7 cellular contexts compared by ENCODE assay signal in the genomic region with DNA sequence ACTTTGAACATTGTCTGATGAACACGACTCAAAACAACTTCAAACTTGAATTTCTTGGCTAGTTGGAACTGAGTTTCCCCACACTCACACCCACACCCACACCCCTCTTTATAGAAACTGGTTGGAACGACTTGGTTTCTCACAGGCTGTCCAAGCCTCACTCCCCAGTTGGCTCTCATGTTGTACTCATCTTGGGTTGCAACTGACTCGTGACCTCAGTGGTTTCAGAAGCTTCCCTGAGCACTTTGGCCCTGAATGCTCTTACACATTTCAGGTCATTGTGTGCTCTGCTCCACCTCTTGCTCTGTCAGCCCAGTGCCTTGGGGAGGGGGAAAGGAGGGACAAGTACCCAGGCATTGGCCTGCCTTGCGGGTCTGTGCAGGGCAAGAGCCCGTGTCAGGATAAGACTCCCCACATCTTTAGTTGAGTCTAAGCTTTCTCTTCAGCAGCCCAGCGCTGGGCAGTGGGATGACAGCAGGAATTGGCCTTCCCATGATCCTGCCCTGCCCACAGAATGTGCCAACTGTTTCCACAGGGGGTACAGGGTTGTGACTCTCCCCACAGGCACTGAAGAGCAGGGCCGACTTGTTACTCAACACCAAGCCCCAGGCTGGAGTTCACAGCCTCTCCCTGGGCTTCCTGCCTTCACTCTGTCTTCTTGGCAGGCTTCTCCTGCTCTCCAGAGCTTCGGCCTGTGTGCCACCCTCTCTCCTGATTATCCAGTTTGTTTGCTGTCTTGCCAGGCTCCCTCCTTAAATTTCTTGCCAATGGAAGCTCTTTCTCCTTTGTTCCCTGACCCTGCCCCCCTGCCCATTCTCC.
DNase-seq lines count a peak whose midpoint lies in the region; ATAC-seq and TF ChIP-seq lines count a peak whose summit lies in the region.

No MANE protein-coding gene starts in this region.

- peak overlapping the region; percentile 35; the same call in 1 of the 2 replicates for H2BK120ac ChIP-seq in IMR-90 (ENCODE audit: low read depth, low read length)
- no peak overlapping the region for H2BK120ac ChIP-seq in neuronal stem cell (ENCODE audit: low read depth, low read length)

- H2BK12ac ChIP-seq in neuronal stem cell (ENCODE audit: low read length) = no peak overlapping the region

- H3K4ac ChIP-seq in IMR-90 (ENCODE audit: low read depth, low read length) = 0 out of 2 replicates have a peak overlapping the region, but pooled peaks have one; percentile 10
- no peak overlapping the region for H3K4ac ChIP-seq in neuronal stem cell (ENCODE audit: low read length)

- H2BK5ac ChIP-seq in IMR-90 (ENCODE audit: low read depth, low read length, poor library complexity, severe bottlenecking) (peak overlapping the region; percentile 55), neuronal stem cell (ENCODE audit: low read length) (no peak overlapping the region)

- no peak overlapping the region for H4K5ac ChIP-seq in IMR-90 (ENCODE audit: low read depth, low read length)

- H3K9me1 ChIP-seq in IMR-90 (ENCODE audit: insufficient read depth, low read length) = peaks cover 22% of the 10 kb centered on the region

- H3K4me1 ChIP-seq in IMR-90 (ENCODE audit: control insufficient read depth, insufficient read depth, low read length) (peaks cover 23% of the 10 kb centered on the region), neuronal stem cell (ENCODE audit: control insufficient read depth in 2 of 2, insufficient read depth in 1 of 2, low read depth in 1 of 2, low read length in 2 of 2) (peaks cover 17 to 24% of the 10 kb centered on the region in 2 donors)

- H3K27me3 ChIP-seq in IMR-90 (ENCODE audit: control insufficient read depth, insufficient read depth, low read length) (peaks cover 2% of the 10 kb centered on the region; the same call in 1 of the 2 replicates), neuronal stem cell (ENCODE audit: control insufficient read depth in 3 of 3, insufficient read depth in 3 of 3, low read depth in 1 of 3, low read length in 3 of 3) (no peaks in the 10 kb centered on the region)

- TF ChIP-seq POLR2A in IMR-90 (IDR thresholded peaks at IDR 0.05; ENCODE audit: low read depth, low read length) = no peak

- H3K9me3 Mint-ChIP-seq in chondrocyte (ENCODE audit: low read depth) = no peaks in the 10 kb centered on the region

- H3K36me3 ChIP-seq in IMR-90 (ENCODE audit: control insufficient read depth, insufficient read depth, low read length) = no peaks in the 10 kb centered on the region
- H3K36me3 ChIP-seq in neuronal stem cell (replicated peaks in 1 of 2; ENCODE audit: control insufficient read depth in 2 of 2, insufficient read depth in 2 of 2, low read length in 2 of 2) = no peaks in the 10 kb centered on the region

- H3K9ac ChIP-seq in IMR-90 (ENCODE audit: low read depth, low read length) (no peak overlapping the region), neuronal stem cell (ENCODE audit: low read depth, low read length, poor library complexity) (no peak overlapping the region)

- intact Hi-C loops in IMR-90 (cut with micrococcal nuclease) = no loop called here

- H2AK9ac ChIP-seq in IMR-90 (replicated peaks; ENCODE audit: low read depth, low read length, poor library complexity) = peak overlapping the region; percentile 62

- H2AK5ac ChIP-seq in IMR-90 (ENCODE audit: low read depth, low read length) = peak overlapping the region; percentile 86
- H2AK5ac ChIP-seq in neuronal stem cell (ENCODE audit: low read depth, low read length) = peak overlapping the region; percentile 20

- H3K23ac ChIP-seq in IMR-90 (ENCODE audit: low read depth, low read length) = peak overlapping the region; percentile 17; the same call in 1 of the 2 replicates
- H3K23ac ChIP-seq in neuronal stem cell (ENCODE audit: low read depth, low read length, poor library complexity) = no peak overlapping the region

- H4K91ac ChIP-seq in IMR-90 (ENCODE audit: insufficient read depth, low read depth, low read length) (peak overlapping the region; percentile 9; the same call in 1 of the 2 replicates), neuronal stem cell (ENCODE audit: low read depth, low read length, poor library complexity) (no peak overlapping the region)

- no peak overlapping the region for H3K4me3 Mint-ChIP-seq in chondrocyte (ENCODE audit: unreplicated experiment)

- H3K27ac ChIP-seq in IMR-90 (ENCODE audit: insufficient read depth, low read length) (no peak overlapping the region; the same call in 1 of the 2 replicates), neuronal stem cell (replicated peaks; ENCODE audit: low read length) (no peak overlapping the region)

- H2AFZ ChIP-seq in IMR-90 (replicated peaks; ENCODE audit: low read length, poor library complexity) (peak overlapping the region; percentile 52), neuronal stem cell (ENCODE audit: low read length) (peak overlapping the region; percentile 46)

- dilution Hi-C loops in IMR-90 (cut with HindIII; ENCODE audit: low sequenced_read_pairs, unreplicated experiment) = no loop called here

- CTCF ChIA-PET in IMR-90 (lab: Yijun Ruan, JAX) = no interaction called here

- no peak overlapping the region for H3K56ac ChIP-seq in IMR-90 (ENCODE audit: extremely low read depth, insufficient read depth, low read length)

- TF ChIP-seq CTCF in IMR-90 (conservative IDR thresholded peaks at IDR 0.05; ENCODE audit: low read depth, low read length) (no peak), chondrocyte (IDR thresholded peaks at IDR 0.05) (no peak)

- TF ChIP-seq RAD21 in IMR-90 (IDR thresholded peaks at IDR 0.05; ENCODE audit: low read length) = no peak

- H3K4me3 ChIP-seq in IMR-90 (ENCODE audit: insufficient read depth, low read depth, low read length) (no peak overlapping the region), neuronal stem cell (ENCODE audit: low read length in 2 of 2) (no peak overlapping the region)

- in situ Hi-C loops in IMR-90 (cut with MboI; ENCODE audit: low sequenced_read_pairs) = no loop called here

- DNase-seq in IMR-90 (peak; percentile 68), chondrocyte (ENCODE audit: low spot score) (no peak), neuronal stem cell (ENCODE audit: low spot score) (no peak), NCI-H345 treated with DMSO at 0.1 percent for 48 hours (lab: John Stamatoyannopoulos, UW; ENCODE audit: unreplicated experiment) (no peak), activated gamma-delta T cell treated with Interleukin-2 at 50 U/mL for 16 hours (no peak)
- DNase-seq in activated effector memory CD4-positive, alpha-beta T cell treated with anti-CD3 and anti-CD28 coated beads, Interleukin-2, amount 50 U/mL, for 16 hours = no peak

- H3K36me3 Mint-ChIP-seq in chondrocyte (ENCODE audit: low read depth) = no peaks in the 10 kb centered on the region

- H2BK15ac ChIP-seq in IMR-90 (ENCODE audit: low read depth, low read length) (0 out of 3 replicates have a peak overlapping the region, but pooled peaks have one; percentile 78), neuronal stem cell (ENCODE audit: low read length) (no peak overlapping the region)

- no peaks in the 10 kb centered on the region for H3K27me3 Mint-ChIP-seq in chondrocyte (ENCODE audit: low read depth)

- H3K4me2 ChIP-seq in IMR-90 (ENCODE audit: low read depth, low read length) (no peak overlapping the region; the same call in 1 of the 2 replicates), neuronal stem cell (ENCODE audit: insufficient read depth, low read length, poor library complexity, severe bottlenecking) (no peak overlapping the region)

- H3K18ac ChIP-seq in IMR-90 (ENCODE audit: low read depth, low read length) (peak overlapping the region; percentile 25; the same call in 1 of the 2 replicates), neuronal stem cell (ENCODE audit: low read length) (peak overlapping the region; percentile 9)

- H3K4me1 Mint-ChIP-seq in chondrocyte (ENCODE audit: low read depth) = peaks cover 12% of the 10 kb centered on the region

- H4K8ac ChIP-seq in IMR-90 (ENCODE audit: low read depth in 2 of 2, low read length in 2 of 2) (peak overlapping the region in 1 of 2 experiments; percentile 25; a peak in 1 of 4 replicates), neuronal stem cell (ENCODE audit: low read depth, low read length) (no peak overlapping the region)

- H3K27ac Mint-ChIP-seq in chondrocyte (ENCODE audit: unreplicated experiment) = peak overlapping the region; percentile 53

- POLR2A ChIA-PET in IMR-90 (lab: Charles Lee; ENCODE audit: unreplicated experiment) = no interaction called here

- H3K14ac ChIP-seq in IMR-90 (replicated peaks; ENCODE audit: low read depth, low read length) = peak overlapping the region; percentile 72; the same call in 1 of the 2 replicates
- no peak overlapping the region for H3K14ac ChIP-seq in neuronal stem cell (ENCODE audit: low read length)

- H3K9me3 ChIP-seq in IMR-90 (ENCODE audit: control insufficient read depth, insufficient read depth, low read length) = no peaks in the 10 kb centered on the region
- H3K9me3 ChIP-seq in neuronal stem cell (replicated peaks in 1 of 2; ENCODE audit: control insufficient read depth in 2 of 2, insufficient read depth in 1 of 2, low read depth in 1 of 2, low read length in 2 of 2) = no peaks in the 10 kb centered on the region

- no peaks in the 10 kb centered on the region for H4K20me1 ChIP-seq in IMR-90 (ENCODE audit: insufficient read depth, low read length)

- peaks cover 0 to 15% of the 10 kb centered on the region in 2 experiments; a peak in 1 of 4 replicates for H3K79me1 ChIP-seq in IMR-90 (ENCODE audit: low read depth in 1 of 2, low read length in 2 of 2)
- H3K79me1 ChIP-seq in neuronal stem cell (ENCODE audit: low read depth, low read length) = no peaks in the 10 kb centered on the region

- ATAC-seq in GM19023 (IDR thresholded peaks at IDR 0.05; ENCODE audit: unreplicated experiment) = peak; percentile 65
- ATAC-seq in IMR-90 (ENCODE audit: low read depth) = peak; percentile 57

- H2BK20ac ChIP-seq in IMR-90 (ENCODE audit: low read depth, low read length) = peak overlapping the region; percentile 42

- WGBS in IMR-90 (ENCODE audit: extremely low coverage in 2 of 2, insufficient read length in 1 of 2), 2 experiments = 34% methylated on average over 3 of the region's 8 CpGs; no CpG with 5 or more reads in 1 of the 2 experiments
- no CpG with 5 or more reads among the region's 8 CpGs for WGBS in neuronal stem cell (ENCODE audit: extremely low coverage in 2 of 2, insufficient read length in 2 of 2, insufficient replicate concordance in 1 of 2), 2 donors

- BruUV-seq in IMR-90 (replicated peaks; lab: Mats Ljungman, UMichigan) = no TSS peak

TF ChIP-seq in IMR-90, 13 proteins besides CTCF, POLR2A, EP300 and RAD21:
- TF ChIP-seq CEBPB (IDR thresholded peaks at IDR 0.05; ENCODE audit: low read depth, low read length) (peak; percentile 5; the same call in 1 of the 2 replicates), CHD1 (IDR thresholded peaks at IDR 0.05; ENCODE audit: low read depth, low read length) (no peak)
